In the genomic region with DNA sequence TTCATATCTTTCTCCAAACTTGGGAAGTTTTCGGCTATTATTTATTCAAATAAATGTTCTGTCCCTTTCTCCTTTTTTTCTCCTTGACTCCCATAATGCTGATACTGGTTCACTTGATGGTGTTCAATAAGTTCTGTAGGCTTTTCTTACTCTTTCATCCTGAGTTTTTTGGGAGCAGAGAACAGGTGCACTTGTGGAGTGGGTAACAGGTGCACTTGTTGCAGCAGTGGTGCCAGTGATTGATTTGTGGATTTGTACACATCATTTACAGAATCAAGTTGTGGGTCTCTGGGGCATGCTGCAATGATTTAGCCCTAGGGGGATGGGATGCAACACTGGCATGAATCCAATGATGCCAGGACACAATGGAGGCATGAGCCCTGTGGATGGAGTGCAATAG, we compare ENCODE assay signal across 30 cellular contexts. TPM values are rescaled to one million over a fixed set of nuclear protein-coding genes. Genes with fewer than 3 reads are reported as not detected.
"Had no signal": no experiment of that assay in that cellular context is flagged by ENCODE, and none has a peak within 500 bp of the region (broad histone marks: within the 10 kb centered on the region; RNA-seq: fewer than 3 reads in every experiment).

No MANE protein-coding gene starts in this region.

- FAIRE-seq: colon, endometrium, endothelial cell of umbilical vein, frontal cortex had no signal

- H3K27ac ChIP-seq: colonic mucosa, coronary artery, dorsolateral prefrontal cortex, epithelial cell of prostate, esophagus muscularis mucosa, esophagus squamous epithelium, foreskin keratinocyte, gastrocnemius medialis, gastroesophageal sphincter, heart left ventricle, heart right ventricle had no signal

- H3K36me3 ChIP-seq: colonic mucosa, esophagus muscularis mucosa, esophagus squamous epithelium, gastrocnemius medialis, gastroesophageal sphincter, heart left ventricle, heart right ventricle had no signal

- H3K4me3 ChIP-seq: colonic mucosa, coronary artery, dorsolateral prefrontal cortex, esophagus muscularis mucosa, esophagus squamous epithelium, gastrocnemius medialis, gastroesophageal sphincter, heart left ventricle, heart right ventricle had no signal

- DNase-seq: colonic mucosa; cortex of kidney; dermis blood vessel endothelial cell; dorsolateral prefrontal cortex; effector CD4-positive, alpha-beta T cell; effector CD8-positive, alpha-beta T cell; effector memory CD4-positive, alpha-beta T cell; effector memory CD8-positive, alpha-beta T cell; endodermal cell; erythroblast; esophagus squamous epithelium; foreskin fibroblast; foreskin keratinocyte; foreskin melanocyte; gastrocnemius medialis; glutamatergic neuron; head of caudate nucleus; heart left ventricle; heart right ventricle had no signal

- H3K4me1 ChIP-seq: colonic mucosa, esophagus muscularis mucosa, esophagus squamous epithelium, foreskin keratinocyte, gastrocnemius medialis, gastroesophageal sphincter, heart left ventricle, heart right ventricle had no signal

- ATAC-seq: effector memory CD8-positive, alpha-beta T cell; esophagus mucosa; foreskin keratinocyte; gastrocnemius medialis; gastroesophageal sphincter; heart left ventricle; heart right ventricle had no signal

- H3K9me3 ChIP-seq: colonic mucosa, gastrocnemius medialis, gastroesophageal sphincter had no signal

RNA-seq across cellular contexts. Expression of a gene that starts 14.8 kb away (rescaled TPM):
- polyA plus RNA-seq: endothelial cell of umbilical vein, esophagus, fibroblast of lung, foreskin keratinocyte, heart left ventricle, heart right ventricle had no signal

RNA-seq across cellular contexts. Expression of a gene that starts 28.7 kb away (rescaled TPM):
- polyA plus RNA-seq: endothelial cell of umbilical vein, esophagus, fibroblast of lung, foreskin keratinocyte, heart left ventricle, heart right ventricle had no signal

RNA-seq across cellular contexts. Expression of a gene that starts 31.6 kb away (rescaled TPM):
- polyA plus RNA-seq: endothelial cell of umbilical vein, esophagus, fibroblast of lung, foreskin keratinocyte, heart left ventricle, heart right ventricle had no signal

RNA-seq across cellular contexts. Expression of a gene that starts 50.8 kb away (rescaled TPM):
- polyA plus RNA-seq: endothelial cell of umbilical vein, esophagus, fibroblast of lung, foreskin keratinocyte, heart left ventricle, heart right ventricle had no signal
